Comparison of ENCODE assay signal across 24 cellular contexts in the genomic region with DNA sequence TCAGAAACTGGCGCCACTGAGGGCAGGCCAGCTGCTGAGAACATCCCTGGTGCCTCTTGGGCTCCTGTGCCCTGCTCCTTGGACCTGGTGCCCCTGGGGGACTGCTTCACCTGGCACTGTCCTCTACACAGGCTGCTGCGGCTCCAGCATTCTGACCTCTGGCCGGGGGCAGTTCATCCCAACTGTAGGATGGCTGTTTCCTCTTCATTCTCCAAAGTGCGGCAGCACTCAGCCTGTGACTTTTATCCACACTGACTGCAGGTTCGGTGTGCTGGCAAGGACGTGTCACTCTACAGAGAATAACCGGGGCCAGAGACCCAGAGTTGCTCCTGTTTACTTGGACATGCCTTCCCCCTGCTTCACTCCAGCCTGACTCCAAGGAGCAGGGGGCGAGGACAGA.
"Had no signal": no experiment of that assay in that cellular context is flagged by ENCODE, and none has a peak within 500 bp of the region (broad histone marks: within the 10 kb centered on the region; RNA-seq: fewer than 3 reads in every experiment).

No MANE protein-coding gene starts in this region.

- H3K4me1 ChIP-seq: breast epithelium had no signal

- H3K27ac Mint-ChIP-seq: activated CD4-positive, alpha-beta memory T cell treated with anti-CD3 and anti-CD28 coated beads, Interleukin-2, amount 10 ng/mL, durations not matched to agents 7 days and 5 days; activated CD4-positive, alpha-beta T cell treated with anti-CD3 and anti-CD28 coated beads for 36 hours; activated naive CD8-positive, alpha-beta T cell treated with anti-CD3 and anti-CD28 coated beads, Interleukin-2, amount 10 ng/mL, durations not matched to agents 7 days and 5 days; T-cell had no signal

- FAIRE-seq: RCC 7860, TTC549 had no signal

- H3K9me3 Mint-ChIP-seq: activated CD4-positive, alpha-beta memory T cell treated with anti-CD3 and anti-CD28 coated beads, Interleukin-2, amount 10 ng/mL, durations not matched to agents 7 days and 5 days; activated naive CD8-positive, alpha-beta T cell treated with anti-CD3 and anti-CD28 coated beads, Interleukin-2, amount 10 ng/mL, durations not matched to agents 7 days and 5 days; T-cell had no signal

- H3K4me3 Mint-ChIP-seq: activated CD4-positive, alpha-beta memory T cell treated with anti-CD3 and anti-CD28 coated beads, Interleukin-2, amount 10 ng/mL, durations not matched to agents 7 days and 5 days; activated CD4-positive, alpha-beta T cell treated with anti-CD3 and anti-CD28 coated beads for 36 hours; activated naive CD8-positive, alpha-beta T cell treated with anti-CD3 and anti-CD28 coated beads, Interleukin-2, amount 10 ng/mL, durations not matched to agents 7 days and 5 days; T-cell had no signal

- DNase-seq: activated CD4-positive, alpha-beta memory T cell treated with anti-CD3 and anti-CD28 coated beads, Interleukin-2, amount 10 ng/mL, durations not matched to agents 7 days and 5 days; activated CD4-positive, alpha-beta T cell treated with anti-CD3 and anti-CD28 coated beads for 36 hours; activated CD4-positive, alpha-beta T cell treated with anti-CD3 and anti-CD28 coated beads, Interleukin-2, amount 50 U/mL, for 1 hour; activated CD8-positive, alpha-beta memory T cell treated with anti-CD3 and anti-CD28 coated beads, Interleukin-2, amount 50 U/mL, for 4 hours; activated naive CD4-positive, alpha-beta T cell treated with anti-CD3 and anti-CD28 coated beads, Interleukin-2, amount 50 U/mL, for 16 hours; activated naive CD8-positive, alpha-beta T cell treated with anti-CD3 and anti-CD28 coated beads, Interleukin-2, amount 10 ng/mL, durations not matched to agents 7 days and 5 days; aorta; caudate nucleus; Kasumi-1; KBM-7; NCI-H1105 treated with DMSO at 0.1 percent for 48 hours; NCI-H1436 treated with DMSO at 0.1 percent for 48 hours; NCI-H187 treated with DMSO at 0.1 percent for 48 hours; NCI-H2081 treated with DMSO at 0.1 percent for 48 hours; NCI-H446; NCI-H524; SHP77; T-cell; T-helper 2 cell; T1000 had no signal

- H3K9me3 ChIP-seq: breast epithelium had no signal

- H3K36me3 ChIP-seq: breast epithelium had no signal

- ATAC-seq: activated CD4-positive, alpha-beta T cell treated with anti-CD3 and anti-CD28 coated beads for 36 hours; T-cell had no signal

- H3K36me3 Mint-ChIP-seq: T-cell had no signal

- H3K27ac ChIP-seq: breast epithelium, VCaP had no signal

- H3K4me3 ChIP-seq: breast epithelium had no signal

- H3K27me3 ChIP-seq: breast epithelium had no signal
